In the genomic region with DNA sequence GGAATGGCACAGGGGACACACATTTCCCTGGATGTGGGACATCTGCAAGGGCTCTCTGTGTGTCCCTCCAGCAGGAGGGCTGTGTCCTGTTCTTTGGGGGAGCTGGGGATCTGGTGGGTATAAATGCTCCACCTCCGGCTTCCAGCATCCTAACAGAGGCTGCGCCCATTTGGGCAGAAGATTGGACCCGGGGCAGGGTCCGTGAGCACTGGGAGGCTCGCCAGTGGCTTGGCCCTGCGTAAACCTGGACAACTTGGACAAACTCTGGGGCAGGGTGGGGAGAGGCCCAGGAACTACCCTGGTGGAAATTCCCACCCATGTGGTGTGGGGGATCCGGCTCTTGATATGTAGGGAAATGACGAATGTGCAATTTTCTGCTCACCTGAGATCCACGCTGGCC, we compare ENCODE assay signal across 2 cellular contexts.
TF ChIP-seq lines count a peak whose summit lies in the region.

No MANE protein-coding gene starts in this region.

TF ChIP-seq in H1, 55 proteins besides CTCF, POLR2A, EP300 and RAD21:
- no peak for TF ChIP-seq TAF7 (optimal IDR thresholded peaks at IDR 0.05; ENCODE audit: borderline replicate concordance, low read depth, low read length)
- no peak for TF ChIP-seq NRF1 (IDR thresholded peaks at IDR 0.05; ENCODE audit: low read depth, low read length)
- TF ChIP-seq TBP (IDR thresholded peaks at IDR 0.05; ENCODE audit: low read depth, low read length), result no peak
- no peak for TF ChIP-seq SP2 (IDR thresholded peaks at IDR 0.05; ENCODE audit: low read length)
- no peak for TF ChIP-seq HDAC2 (IDR thresholded peaks at IDR 0.05; ENCODE audit: borderline replicate concordance in 1 of 2, low read depth in 2 of 2, low read length in 2 of 2)
- TF ChIP-seq BACH1 (IDR thresholded peaks at IDR 0.05; ENCODE audit: low read length), result no peak
- no peak for TF ChIP-seq KDM1A (IDR thresholded peaks at IDR 0.05; ENCODE audit: borderline replicate concordance, low read length)
- TF ChIP-seq CTBP2 (IDR thresholded peaks at IDR 0.05; ENCODE audit: borderline replicate concordance, insufficient read depth, insufficient read length, low read length), result no peak
- TF ChIP-seq SP1 (IDR thresholded peaks at IDR 0.05; ENCODE audit: low read depth, low read length), result no peak
- TF ChIP-seq, protein P1, sequence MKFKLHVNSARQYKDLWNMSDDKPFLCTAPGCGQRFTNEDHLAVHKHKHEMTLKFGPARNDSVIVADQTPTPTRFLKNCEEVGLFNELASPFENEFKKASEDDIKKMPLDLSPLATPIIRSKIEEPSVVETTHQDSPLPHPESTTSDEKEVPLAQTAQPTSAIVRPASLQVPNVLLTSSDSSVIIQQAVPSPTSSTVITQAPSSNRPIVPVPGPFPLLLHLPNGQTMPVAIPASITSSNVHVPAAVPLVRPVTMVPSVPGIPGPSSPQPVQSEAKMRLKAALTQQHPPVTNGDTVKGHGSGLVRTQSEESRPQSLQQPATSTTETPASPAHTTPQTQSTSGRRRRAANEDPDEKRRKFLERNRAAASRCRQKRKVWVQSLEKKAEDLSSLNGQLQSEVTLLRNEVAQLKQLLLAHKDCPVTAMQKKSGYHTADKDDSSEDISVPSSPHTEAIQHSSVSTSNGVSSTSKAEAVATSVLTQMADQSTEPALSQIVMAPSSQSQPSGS (IDR thresholded peaks at IDR 0.05; ENCODE audit: low read length), result no peak
- no peak for TF ChIP-seq JUN (IDR thresholded peaks at IDR 0.05; ENCODE audit: low read depth, low read length)
- no peak for TF ChIP-seq MAFK (IDR thresholded peaks at IDR 0.05; ENCODE audit: low read depth, low read length)
- TF ChIP-seq ZNF274 (IDR thresholded peaks at IDR 0.05; ENCODE audit: borderline replicate concordance, extremely low read depth, low read length), result no peak
- no peak for TF ChIP-seq CEBPB (IDR thresholded peaks at IDR 0.05; ENCODE audit: low read depth, low read length)
- TF ChIP-seq CBX5 (IDR thresholded peaks at IDR 0.05; ENCODE audit: low read depth, low read length), result no peak

TF ChIP-seq in SK-N-SH, 30 proteins besides CTCF, POLR2A, EP300 and RAD21:
- TF ChIP-seq GATA2 (CRISPR knock-in tag; IDR thresholded peaks at IDR 0.05), result no peak
- TF ChIP-seq MEF2A (IDR thresholded peaks at IDR 0.05; ENCODE audit: borderline replicate concordance, low read depth), result no peak
